In genomic region chr20:728022-728944, GRCh38 we compare ENCODE assay signal across 9 cellular contexts. TPM values are rescaled to one million over a fixed set of nuclear protein-coding genes. Genes with fewer than 3 reads are reported as not detected.
A peak's percentile ranks its signal among the peaks of the same experiment; 100 is the strongest.
DNase-seq lines count a peak whose midpoint lies in the region; ATAC-seq and TF ChIP-seq lines count a peak whose summit lies in the region.
"Had no signal": no experiment of that assay in that cellular context is flagged by ENCODE, and none has a peak within 500 bp of the region (broad histone marks: within the 10 kb centered on the region; RNA-seq: fewer than 3 reads in every experiment).

No MANE protein-coding gene starts in this region.

- ATAC-seq in SK-N-SH treated with all-trans-retinoic acid at 6 μM for 48 hours = peak; percentile 95
- no peak for ATAC-seq in HG02610 (IDR thresholded peaks at IDR 0.05; ENCODE audit: unreplicated experiment)

- H3K36me3 ChIP-seq in ascending aorta = no peaks in the 10 kb centered on the region

- H3K4me3 Mint-ChIP-seq in immature natural killer cell = no peak overlapping the region

- peaks cover 6 to 10% (median 9%) of the 10 kb centered on the region in 3 donors for H3K27me3 Mint-ChIP-seq in immature natural killer cell (ENCODE audit: low read depth in 3 of 3)

- intact Hi-C loops in ascending aorta (cut with DNase I) = no loop called here

- TF ChIP-seq CTCF in ascending aorta (IDR thresholded peaks at IDR 0.05) = peak in 2 of 3 experiments; percentile 24 to 52

- H3K9me3 ChIP-seq in ascending aorta (no peaks in the 10 kb centered on the region), iPS-18c (ENCODE audit: control insufficient read depth, insufficient read depth, low read length) (no peaks in the 10 kb centered on the region)

- H3K27ac Mint-ChIP-seq in immature natural killer cell = no peak overlapping the region

- H3K27me3 ChIP-seq in ascending aorta = peaks cover 15% of the 10 kb centered on the region

- no peaks in the 10 kb centered on the region for H3K36me3 Mint-ChIP-seq in immature natural killer cell

- H3K4me1 Mint-ChIP-seq in immature natural killer cell = peaks cover 0 to 2% of the 10 kb centered on the region in 2 donors

- DNase-seq in Caki2 (ENCODE audit: low read depth) (peak; percentile 81), KBM-7 (peak; percentile 79), ascending aorta (ENCODE audit: low spot score in 2 of 2) (no peak), immature natural killer cell (no peak)
- peak; percentile 74 for DNase-seq in stimulated activated CD4-positive, alpha-beta T cell treated with anti-CD3 and anti-CD28 coated beads, Interleukin-15, amount 100 ng/mL, for 24 hours

- no peaks in the 10 kb centered on the region for H3K9me3 Mint-ChIP-seq in immature natural killer cell

- H3K4me3 ChIP-seq in ascending aorta (peak overlapping the region; percentile 42 to 56), iPS-18c (ENCODE audit: insufficient read depth, low read depth, low read length) (peak overlapping the region; percentile 58)

- in situ Hi-C loops in Caki2 (cut with HindIII; ENCODE audit: low pct_unique_long_range_greater_than_20kb, low sequenced_read_pairs) = no loop called here
- in situ Hi-C loops in KBM-7 (cut with MboI; ENCODE audit: low pct_unique_long_range_greater_than_20kb, low sequenced_read_pairs) = no loop called here

- no peak overlapping the region for H3K27ac ChIP-seq in ascending aorta

- peaks cover 0 to 5% of the 10 kb centered on the region in 2 donors for H3K4me1 ChIP-seq in ascending aorta

TF ChIP-seq in SK-N-SH treated with all-trans-retinoic acid at 6 μM for 48 hours, 23 proteins besides CTCF, POLR2A, EP300 and RAD21:
- TF ChIP-seq CSDC2 (CRISPR knock-in tag; IDR thresholded peaks at IDR 0.05) (no peak), ESRRG (CRISPR knock-in tag; IDR thresholded peaks at IDR 0.05) (no peak), SNAI2 (CRISPR knock-in tag; IDR thresholded peaks at IDR 0.05) (no peak), TOX (CRISPR knock-in tag; IDR thresholded peaks at IDR 0.05; ENCODE audit: borderline replicate concordance) (no peak), BACH2 (CRISPR knock-in tag; IDR thresholded peaks at IDR 0.05; ENCODE audit: borderline replicate concordance) (no peak), PPARA (CRISPR knock-in tag; IDR thresholded peaks at IDR 0.05; ENCODE audit: borderline replicate concordance) (no peak), ZFP30 (CRISPR knock-in tag; IDR thresholded peaks at IDR 0.05) (no peak), GLIS3 (CRISPR knock-in tag; IDR thresholded peaks at IDR 0.05) (no peak), ISL1 (CRISPR knock-in tag; IDR thresholded peaks at IDR 0.05) (no peak), CSRNP3 (CRISPR knock-in tag; IDR thresholded peaks at IDR 0.05) (no peak), RARB (CRISPR knock-in tag; IDR thresholded peaks at IDR 0.05) (no peak), ARNTL (CRISPR knock-in tag; IDR thresholded peaks at IDR 0.05; ENCODE audit: borderline replicate concordance, low read depth) (no peak), PATZ1 (CRISPR knock-in tag; IDR thresholded peaks at IDR 0.05; ENCODE audit: borderline replicate concordance) (no peak), CREB5 (CRISPR knock-in tag; IDR thresholded peaks at IDR 0.05; ENCODE audit: low read depth) (no peak), POU6F1 (CRISPR knock-in tag; IDR thresholded peaks at IDR 0.05; ENCODE audit: borderline replicate concordance, low read depth) (no peak), ZC3H10 (CRISPR knock-in tag; IDR thresholded peaks at IDR 0.05) (no peak)

RNA-seq across cellular contexts. Expression of gene SLC52A3, which starts 40.0 kb away (rescaled TPM):
- total RNA-seq in Caki2 (2014; rRNA removed; shearing (Covaris generic); ENCODE audit: low replicate concordance) = 3.6 and 6.5 TPM in 2 replicates
- 3.0 TPM for total RNA-seq in ascending aorta
- not detected for polyA plus RNA-seq in immature natural killer cell
- total RNA-seq: T-helper 1 cell treated with Interleukin-12 subunit alpha and Interleukin-12 subunit beta and Interleukin-4 antibody, amounts not matched to agents 30 ng/mL and 1 ng/mL, for 36 hours had no signal

RNA-seq across cellular contexts. Expression of gene SCRT2, which starts 52.7 kb away (rescaled TPM):
- not detected in 2 replicates for total RNA-seq in Caki2 (2014; rRNA removed; shearing (Covaris generic); ENCODE audit: low replicate concordance)
- not detected for total RNA-seq in ascending aorta
- not detected for polyA plus RNA-seq in immature natural killer cell
- total RNA-seq: T-helper 1 cell treated with Interleukin-12 subunit alpha and Interleukin-12 subunit beta and Interleukin-4 antibody, amounts not matched to agents 30 ng/mL and 1 ng/mL, for 36 hours had no signal

Comparison
In these comparisons a context has a peak if more than half of its experiments do, and no peak if none do; other contexts are left out.
1. DNase-seq: peak in Caki2 (single experiment), KBM-7 (single experiment) and stimulated activated CD4-positive, alpha-beta T cell treated with anti-CD3 and anti-CD28 coated beads, Interleukin-15, amount 100 ng/mL, for 24 hours (single experiment); none in ascending aorta (0 of 2) and immature natural killer cell (0 of 3).